In the genomic region with DNA sequence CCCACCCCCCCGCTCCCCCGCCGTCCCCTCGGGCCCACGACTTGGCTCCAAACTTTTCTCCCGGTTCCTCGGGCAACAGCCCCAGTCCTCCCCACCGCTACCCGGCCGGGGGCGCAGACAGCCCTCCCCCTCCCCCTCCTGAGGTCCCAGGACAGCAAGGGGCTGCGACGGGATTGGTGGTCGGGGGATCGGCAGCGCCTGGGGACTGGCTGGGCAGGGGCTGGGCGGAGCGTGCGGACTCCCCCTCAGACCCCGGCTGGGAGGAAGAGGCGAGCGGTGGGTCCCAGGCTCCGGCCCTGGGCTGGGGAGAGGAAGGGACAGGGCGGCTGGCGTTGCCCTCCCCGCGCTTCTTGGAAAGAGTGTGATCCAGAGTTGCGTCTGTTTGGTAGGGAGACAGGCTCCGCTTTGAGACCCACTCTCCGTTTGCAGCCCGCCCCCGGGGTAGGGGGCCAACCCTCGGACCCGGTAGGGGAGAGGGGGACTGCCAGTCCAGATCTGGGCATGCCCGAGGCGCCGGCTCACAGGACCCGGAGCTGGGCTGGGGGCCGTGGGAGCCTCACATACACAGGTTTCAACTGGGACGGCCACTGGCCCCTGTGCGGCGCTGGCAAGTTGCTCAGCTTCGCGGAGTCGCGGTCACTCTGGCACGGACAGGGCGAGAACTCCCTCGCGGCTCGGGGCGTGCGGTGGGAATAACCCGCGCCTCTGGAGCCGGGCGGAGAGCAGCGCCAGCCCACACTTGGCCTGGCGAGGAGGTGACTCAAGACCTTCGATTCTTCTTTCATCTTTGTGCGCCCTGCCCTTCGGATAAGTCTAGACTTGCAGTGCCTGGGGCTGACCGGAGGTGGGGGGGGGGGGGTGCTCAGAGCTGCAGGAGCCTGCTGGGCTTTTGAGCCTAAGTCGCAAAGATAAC, we compare ENCODE assay signal across 9 cellular contexts. TPM values are rescaled to one million over a fixed set of nuclear protein-coding genes. Genes with fewer than 3 reads are reported as not detected.
DNase-seq lines count a peak whose midpoint lies in the region; ATAC-seq and TF ChIP-seq lines count a peak whose summit lies in the region.
"Had no signal": no experiment of that assay in that cellular context is flagged by ENCODE, and none has a peak within 500 bp of the region (broad histone marks: within the 10 kb centered on the region; RNA-seq: fewer than 3 reads in every experiment).

No MANE protein-coding gene starts in this region.

- H3K9ac ChIP-seq in rectal smooth muscle tissue (ENCODE audit: low read length): no peak overlapping the region

- no peaks in the 10 kb centered on the region for H3K9me3 Mint-ChIP-seq in HFFc6
- no peaks in the 10 kb centered on the region for H3K9me3 Mint-ChIP-seq in activated CD8-positive, alpha-beta T cell treated with anti-CD3 and anti-CD28 coated beads, Interleukin-2, amount 10 ng/mL, durations not matched to agents 7 days and 5 days (ENCODE audit: insufficient read depth)

- H3K27ac ChIP-seq in cardiac muscle cell (peak overlapping the region; percentile 80), rectal smooth muscle tissue (ENCODE audit: low read depth, low read length) (no peak overlapping the region)

- peaks cover 12% of the 10 kb centered on the region for H3K27me3 Mint-ChIP-seq in HFFc6 (ENCODE audit: insufficient read depth)
- H3K27me3 Mint-ChIP-seq in activated CD8-positive, alpha-beta T cell treated with anti-CD3 and anti-CD28 coated beads, Interleukin-2, amount 10 ng/mL, durations not matched to agents 7 days and 5 days (ENCODE audit: low read depth): peaks cover 42% of the 10 kb centered on the region

- H3K36me3 ChIP-seq in cardiac muscle cell (no peaks in the 10 kb centered on the region), rectal smooth muscle tissue (ENCODE audit: control insufficient read depth, insufficient read depth, low read length) (no peaks in the 10 kb centered on the region)

- no peaks in the 10 kb centered on the region for H3K27me3 ChIP-seq in cardiac muscle cell
- no peaks in the 10 kb centered on the region for H3K27me3 ChIP-seq in rectal smooth muscle tissue (ENCODE audit: control insufficient read depth, insufficient read depth, low read length)

- no peaks in the 10 kb centered on the region for H3K36me3 Mint-ChIP-seq in HFFc6 (ENCODE audit: low read depth)
- H3K36me3 Mint-ChIP-seq in activated CD8-positive, alpha-beta T cell treated with anti-CD3 and anti-CD28 coated beads, Interleukin-2, amount 10 ng/mL, durations not matched to agents 7 days and 5 days (ENCODE audit: low read depth): no peaks in the 10 kb centered on the region

- H3K4me3 ChIP-seq in cardiac muscle cell (peak overlapping the region; percentile 49), rectal smooth muscle tissue (ENCODE audit: low read length) (peak overlapping the region; percentile 69)

- no peak for ATAC-seq in activated CD8-positive, alpha-beta T cell treated with anti-CD3 and anti-CD28 coated beads, Interleukin-2, amount 10 ng/mL, durations not matched to agents 7 days and 5 days

- H3K4me1 Mint-ChIP-seq in HFFc6 (ENCODE audit: low read depth): peaks cover 31% of the 10 kb centered on the region
- peaks cover 22% of the 10 kb centered on the region for H3K4me1 Mint-ChIP-seq in activated CD8-positive, alpha-beta T cell treated with anti-CD3 and anti-CD28 coated beads, Interleukin-2, amount 10 ng/mL, durations not matched to agents 7 days and 5 days (ENCODE audit: low read depth)

- POLR2A ChIA-PET in activated CD8-positive, alpha-beta T cell treated with anti-CD3 and anti-CD28 coated beads, Interleukin-2, amount 10 ng/mL, durations not matched to agents 7 days and 5 days (lab: Charles Lee): no interaction called here

- no peak for TF ChIP-seq CTCF in HFFc6 (IDR thresholded peaks at IDR 0.05)
- TF ChIP-seq CTCF in cardiac muscle cell (IDR thresholded peaks at IDR 0.05; ENCODE audit: low read depth, low read length): no peak

- peaks cover 14% of the 10 kb centered on the region for H3K4me1 ChIP-seq in cardiac muscle cell (ENCODE audit: low read depth)
- H3K4me1 ChIP-seq in rectal smooth muscle tissue (ENCODE audit: control insufficient read depth, insufficient read depth, low read length): no peaks in the 10 kb centered on the region

- H3K9me3 ChIP-seq in cardiac muscle cell (ENCODE audit: low read depth): no peaks in the 10 kb centered on the region

- H3K27ac Mint-ChIP-seq in HFFc6: no peak overlapping the region
- no peak overlapping the region for H3K27ac Mint-ChIP-seq in activated CD8-positive, alpha-beta T cell treated with anti-CD3 and anti-CD28 coated beads, Interleukin-2, amount 10 ng/mL, durations not matched to agents 7 days and 5 days

- CTCF ChIA-PET in activated CD8-positive, alpha-beta T cell treated with anti-CD3 and anti-CD28 coated beads, Interleukin-2, amount 10 ng/mL, durations not matched to agents 7 days and 5 days (lab: Charles Lee): no interaction called here

- DNase-seq in AG08395 (ENCODE audit: low spot score) (peak; percentile 70), HFFc6 (peak; percentile 60), cardiac muscle cell (ENCODE audit: low read depth in 1 of 2, low spot score in 1 of 2) (peak; percentile 71 to 92), GF-D8 (lab: John Stamatoyannopoulos, UW) (no peak), mesenteric fat pad (ENCODE audit: low spot score) (no peak)
- DNase-seq in activated CD8-positive, alpha-beta T cell treated with anti-CD3 and anti-CD28 coated beads, Interleukin-2, amount 10 ng/mL, durations not matched to agents 7 days and 5 days: no peak
- DNase-seq in stimulated activated CD4-positive, alpha-beta T cell treated with anti-CD3 and anti-CD28 coated beads, Interleukin-12 subunit alpha, Interleukin-12 subunit beta, amount 100 ng/mL, for 4 hours: no peak

- peak overlapping the region; percentile 84 for H3K4me3 Mint-ChIP-seq in HFFc6
- peak overlapping the region; percentile 65 for H3K4me3 Mint-ChIP-seq in activated CD8-positive, alpha-beta T cell treated with anti-CD3 and anti-CD28 coated beads, Interleukin-2, amount 10 ng/mL, durations not matched to agents 7 days and 5 days

RNA-seq across cellular contexts. Expression of a gene that starts 1.0 kb away (rescaled TPM):
- total RNA-seq in HFFc6 (2021; fragmentation: NEBNext Ultra II Directional; extraction: Animal tissue kit (Norgen Biotek cat#: 25700)): 10 to 100 TPM in 3 of 6 experiments, 1 to 10 TPM in 3; 8.3 to 11.0 (median 10.1) TPM
- total RNA-seq in activated CD8-positive, alpha-beta T cell treated with anti-CD3 and anti-CD28 coated beads, Interleukin-2, amount 10 ng/mL, durations not matched to agents 7 days and 5 days: 1 to 10 TPM; 2.5 TPM
- total RNA-seq in cardiac muscle cell (33.4 and 44.7 TPM in 2 replicates), mesenteric fat pad (185 TPM)
- polyA plus RNA-seq in cardiac muscle cell: 33.6 and 35.9 TPM in 2 replicates
- total RNA-seq: mononuclear cell had no signal

Comparison
In these comparisons a context has a peak if more than half of its experiments do, and no peak if none do; other contexts are left out.
1. DNase-seq: peak in AG08395 (single experiment), HFFc6 (single experiment) and cardiac muscle cell (2 of 2); none in activated CD8-positive, alpha-beta T cell treated with anti-CD3 and anti-CD28 coated beads, Interleukin-2, amount 10 ng/mL, durations not matched to agents 7 days and 5 days (single experiment), GF-D8 (single experiment), mesenteric fat pad (single experiment) and stimulated activated CD4-positive, alpha-beta T cell treated with anti-CD3 and anti-CD28 coated beads, Interleukin-12 subunit alpha, Interleukin-12 subunit beta, amount 100 ng/mL, for 4 hours (single experiment).